Comparison of ENCODE assay signal across 9 cellular contexts in genomic region chr4:56817840-56818491, GRCh38. TPM values are rescaled to one million over a fixed set of nuclear protein-coding genes. Genes with fewer than 3 reads are reported as not detected.
A peak's percentile ranks its signal among the peaks of the same experiment; 100 is the strongest.
DNase-seq lines count a peak whose midpoint lies in the region; ATAC-seq and TF ChIP-seq lines count a peak whose summit lies in the region.
"Had no signal": no experiment of that assay in that cellular context is flagged by ENCODE, and none has a peak within 500 bp of the region (broad histone marks: within the 10 kb centered on the region; RNA-seq: fewer than 3 reads in every experiment).

No MANE protein-coding gene starts in this region.

- ATAC-seq in GM21367 (IDR thresholded peaks at IDR 0.05; ENCODE audit: unreplicated experiment) (peak; percentile 92), HG03469 (IDR thresholded peaks at IDR 0.05; ENCODE audit: unreplicated experiment) (peak; percentile 86)

- no peak overlapping the region for H3K4me3 ChIP-seq in smooth muscle cell
- no peak overlapping the region for H3K4me3 ChIP-seq in SK-N-SH (ENCODE audit: low read depth in 2 of 2, low read length in 1 of 2)

- DNase-seq in ELR (ENCODE audit: low read depth): peak; percentile 24
- DNase-seq in globus pallidus (ENCODE audit: low spot score): no peak
- no peak for DNase-seq in smooth muscle cell (lab: John Stamatoyannopoulos, UW; ENCODE audit: unreplicated experiment)
- DNase-seq in NCI-H1417 treated with DMSO at 0.1 percent for 48 hours (lab: John Stamatoyannopoulos, UW): no peak
- no peak for DNase-seq in SK-N-SH

- no peaks in the 10 kb centered on the region for H3K4me1 ChIP-seq in smooth muscle cell (ENCODE audit: low read depth)
- no peaks in the 10 kb centered on the region; a peak in 1 of 4 replicates for H3K4me1 ChIP-seq in SK-N-SH (ENCODE audit: control insufficient read depth in 1 of 2, insufficient read depth in 2 of 2, low read depth in 1 of 2, low read length in 1 of 2)

- H3K27me3 Mint-ChIP-seq in activated naive CD8-positive, alpha-beta T cell: no peaks in the 10 kb centered on the region

- TF ChIP-seq EP300 in SK-N-SH (IDR thresholded peaks at IDR 0.05; ENCODE audit: borderline replicate concordance in 1 of 2, low read depth in 1 of 2, low read length in 1 of 2): no peak

- H3K4me2 ChIP-seq in smooth muscle cell (no peak overlapping the region), SK-N-SH (no peak overlapping the region)

- H3K4me3 Mint-ChIP-seq in activated naive CD8-positive, alpha-beta T cell: peak overlapping the region; percentile 17

- H3K4me1 Mint-ChIP-seq in activated naive CD8-positive, alpha-beta T cell (ENCODE audit: low read depth): peaks cover 35% of the 10 kb centered on the region

- H4K20me1 ChIP-seq in smooth muscle cell (ENCODE audit: low read depth): no peaks in the 10 kb centered on the region
- H4K20me1 ChIP-seq in SK-N-SH (ENCODE audit: insufficient read depth): no peaks in the 10 kb centered on the region

- no peaks in the 10 kb centered on the region for H3F3A ChIP-seq in smooth muscle cell (ENCODE audit: low read depth)
- H3F3A ChIP-seq in SK-N-SH (replicated peaks; ENCODE audit: insufficient read depth): no peaks in the 10 kb centered on the region

- no peak for TF ChIP-seq RAD21 in SK-N-SH (IDR thresholded peaks at IDR 0.05; ENCODE audit: low read length)

- H3K27ac ChIP-seq in smooth muscle cell (ENCODE audit: low read depth): no peak overlapping the region
- H3K27ac ChIP-seq in SK-N-SH (ENCODE audit: low read depth in 2 of 2, low read length in 1 of 2): no peak overlapping the region

- no peaks in the 10 kb centered on the region for H3K79me2 ChIP-seq in smooth muscle cell (ENCODE audit: low read depth)
- no peaks in the 10 kb centered on the region for H3K79me2 ChIP-seq in SK-N-SH (ENCODE audit: insufficient read depth)

- H3K9me3 Mint-ChIP-seq in activated naive CD8-positive, alpha-beta T cell (ENCODE audit: low read depth): no peaks in the 10 kb centered on the region

- H3K9me3 ChIP-seq in smooth muscle cell (replicated peaks; ENCODE audit: low read depth): no peaks in the 10 kb centered on the region
- H3K9me3 ChIP-seq in SK-N-SH: no peaks in the 10 kb centered on the region

- H2AFZ ChIP-seq in smooth muscle cell (ENCODE audit: low read depth) (no peak overlapping the region), SK-N-SH (ENCODE audit: low read depth) (no peak overlapping the region)

- 31% methylated on average over 5 of the region's 5 CpGs for WGBS in smooth muscle cell (ENCODE audit: low lambda C conversion rate)
- WGBS in SK-N-SH (ENCODE audit: low lambda C conversion rate): 71% methylated on average over 5 of the region's 5 CpGs

- CTCF ChIA-PET in SK-N-SH (lab: Yijun Ruan, JAX): no interaction called here

- H3K27me3 ChIP-seq in smooth muscle cell (ENCODE audit: low read depth): peaks cover 29% of the 10 kb centered on the region
- peaks cover 13% of the 10 kb centered on the region; the same call in 1 of the 2 replicates for H3K27me3 ChIP-seq in SK-N-SH (ENCODE audit: insufficient read depth)

- no peaks in the 10 kb centered on the region for H3K36me3 Mint-ChIP-seq in activated naive CD8-positive, alpha-beta T cell

- POLR2A ChIA-PET in SK-N-SH (lab: Yijun Ruan, JAX): no interaction called here

- H3K9ac ChIP-seq in smooth muscle cell (ENCODE audit: low read depth): no peak overlapping the region
- no peak overlapping the region for H3K9ac ChIP-seq in SK-N-SH

- H3K36me3 ChIP-seq in smooth muscle cell (ENCODE audit: low read depth) (no peaks in the 10 kb centered on the region), SK-N-SH (replicated peaks in 1 of 2; ENCODE audit: control insufficient read depth in 1 of 2, insufficient read depth in 2 of 2, low read length in 1 of 2) (no peaks in the 10 kb centered on the region)

- H3K27ac Mint-ChIP-seq in activated naive CD8-positive, alpha-beta T cell: peak overlapping the region; percentile 62

- no peaks in the 10 kb centered on the region for H3K9me2 ChIP-seq in SK-N-SH

- TF ChIP-seq CTCF in smooth muscle cell (IDR thresholded peaks at IDR 0.05; ENCODE audit: borderline replicate concordance, insufficient read depth, poor library complexity, severe bottlenecking) (no peak), SK-N-SH (IDR thresholded peaks at IDR 0.05) (no peak)

TF ChIP-seq in SK-N-SH, 30 proteins besides CTCF, POLR2A, EP300 and RAD21:
- no peak for TF ChIP-seq MEF2A (IDR thresholded peaks at IDR 0.05; ENCODE audit: borderline replicate concordance, low read depth)
- no peak for TF ChIP-seq TAF1 (IDR thresholded peaks at IDR 0.05; ENCODE audit: borderline replicate concordance, low read depth, low read length)
- TF ChIP-seq YY1 (IDR thresholded peaks at IDR 0.05; ENCODE audit: low read depth): no peak
- TF ChIP-seq PBX3 (IDR thresholded peaks at IDR 0.05): no peak
- TF ChIP-seq USF2 (IDR thresholded peaks at IDR 0.05; ENCODE audit: borderline replicate concordance, low read depth, low read length): no peak

RNA-seq across cellular contexts. Expression of gene SPINK2, which starts 3.5 kb away (rescaled TPM):
- not detected in 2 replicates for total RNA-seq in smooth muscle cell
- polyA plus RNA-seq in smooth muscle cell: not detected in 2 replicates
- not detected in 2 replicates for polyA plus RNA-seq in SK-N-SH (2012; rRNA removed)
- polyA plus RNA-seq in SK-N-SH (2012; cell fraction: cytosol; rRNA removed): 0.08 TPM in 1 of 2 replicates, not detected in the other
- polyA plus RNA-seq in SK-N-SH (2012; cell fraction: nucleus; rRNA removed): not detected in 2 replicates
- total RNA-seq: skeletal muscle tissue had no signal
